In genomic region chr1:93532780-93533378, GRCh38 we compare ENCODE assay signal across 2 cellular contexts.
TF ChIP-seq lines count a peak whose summit lies in the region.

No MANE protein-coding gene starts in this region.

TF ChIP-seq in HEK293, 187 proteins besides CTCF, POLR2A, EP300 and RAD21 (continued from another document):
- TF ChIP-seq, protein P1, sequence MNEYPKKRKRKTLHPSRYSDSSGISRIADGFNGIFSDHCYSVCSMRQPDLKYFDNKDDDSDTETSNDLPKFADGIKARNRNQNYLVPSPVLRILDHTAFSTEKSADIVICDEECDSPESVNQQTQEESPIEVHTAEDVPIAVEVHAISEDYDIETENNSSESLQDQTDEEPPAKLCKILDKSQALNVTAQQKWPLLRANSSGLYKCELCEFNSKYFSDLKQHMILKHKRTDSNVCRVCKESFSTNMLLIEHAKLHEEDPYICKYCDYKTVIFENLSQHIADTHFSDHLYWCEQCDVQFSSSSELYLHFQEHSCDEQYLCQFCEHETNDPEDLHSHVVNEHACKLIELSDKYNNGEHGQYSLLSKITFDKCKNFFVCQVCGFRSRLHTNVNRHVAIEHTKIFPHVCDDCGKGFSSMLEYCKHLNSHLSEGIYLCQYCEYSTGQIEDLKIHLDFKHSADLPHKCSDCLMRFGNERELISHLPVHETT (tag by site-specific recombination; IDR thresholded peaks at IDR 0.05), result no peak
- TF ChIP-seq WT1 (tag by site-specific recombination; IDR thresholded peaks at IDR 0.05) (no peak), BCL6B (tag by site-specific recombination; IDR thresholded peaks at IDR 0.05) (no peak), ZNF558 (tag by site-specific recombination; IDR thresholded peaks at IDR 0.05) (peak; percentile 97)

TF ChIP-seq in K562, 482 proteins besides CTCF, POLR2A, EP300 and RAD21 (continued from another document):
- TF ChIP-seq ZHX1 (conservative IDR thresholded peaks at IDR 0.05; ENCODE audit: low read length), result no peak
- TF ChIP-seq CREM (IDR thresholded peaks at IDR 0.05; ENCODE audit: low read depth), result no peak
- no peak for TF ChIP-seq TFE3 (CRISPR knock-in tag; IDR thresholded peaks at IDR 0.05)
- no peak for TF ChIP-seq ETV1 (tag; conservative IDR thresholded peaks at IDR 0.05; ENCODE audit: low read depth)
- TF ChIP-seq, protein P2, sequence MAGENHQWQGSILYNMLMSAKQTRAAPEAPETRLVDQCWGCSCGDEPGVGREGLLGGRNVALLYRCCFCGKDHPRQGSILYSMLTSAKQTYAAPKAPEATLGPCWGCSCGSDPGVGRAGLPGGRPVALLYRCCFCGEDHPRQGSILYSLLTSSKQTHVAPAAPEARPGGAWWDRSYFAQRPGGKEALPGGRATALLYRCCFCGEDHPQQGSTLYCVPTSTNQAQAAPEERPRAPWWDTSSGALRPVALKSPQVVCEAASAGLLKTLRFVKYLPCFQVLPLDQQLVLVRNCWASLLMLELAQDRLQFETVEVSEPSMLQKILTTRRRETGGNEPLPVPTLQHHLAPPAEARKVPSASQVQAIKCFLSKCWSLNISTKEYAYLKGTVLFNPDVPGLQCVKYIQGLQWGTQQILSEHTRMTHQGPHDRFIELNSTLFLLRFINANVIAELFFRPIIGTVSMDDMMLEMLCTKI (IDR thresholded peaks at IDR 0.05; ENCODE audit: partially characterized antibody), result no peak
- TF ChIP-seq HDAC1 (IDR thresholded peaks at IDR 0.05), result no peak
- TF ChIP-seq, protein P3, sequence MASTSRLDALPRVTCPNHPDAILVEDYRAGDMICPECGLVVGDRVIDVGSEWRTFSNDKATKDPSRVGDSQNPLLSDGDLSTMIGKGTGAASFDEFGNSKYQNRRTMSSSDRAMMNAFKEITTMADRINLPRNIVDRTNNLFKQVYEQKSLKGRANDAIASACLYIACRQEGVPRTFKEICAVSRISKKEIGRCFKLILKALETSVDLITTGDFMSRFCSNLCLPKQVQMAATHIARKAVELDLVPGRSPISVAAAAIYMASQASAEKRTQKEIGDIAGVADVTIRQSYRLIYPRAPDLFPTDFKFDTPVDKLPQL (IDR thresholded peaks at IDR 0.05; ENCODE audit: extremely low read depth, insufficient read length), result no peak
- TF ChIP-seq ZNF584 (CRISPR knock-in tag; IDR thresholded peaks at IDR 0.05; ENCODE audit: low read depth), result no peak
- TF ChIP-seq MAFK (IDR thresholded peaks at IDR 0.05; ENCODE audit: low read length), result peak; percentile 21; the same call in 1 of the 2 replicates
- no peak for TF ChIP-seq ETS2 (tag; IDR thresholded peaks at IDR 0.05; ENCODE audit: borderline replicate concordance, poor library complexity, severe bottlenecking)
- no peak for TF ChIP-seq ZNF263 (CRISPR knock-in tag; IDR thresholded peaks at IDR 0.05; ENCODE audit: borderline replicate concordance)
- TF ChIP-seq C11orf30 (IDR thresholded peaks at IDR 0.05; ENCODE audit: low read depth), result peak; percentile 15; the same call in 1 of the 2 replicates
- TF ChIP-seq ZFPM2 (CRISPR knock-in tag; IDR thresholded peaks at IDR 0.05), result no peak
- TF ChIP-seq ZC3H8 (IDR thresholded peaks at IDR 0.05), result no peak
- TF ChIP-seq NFE2L1 (tag; IDR thresholded peaks at IDR 0.05; ENCODE audit: borderline replicate concordance, low read depth), result no peak
- no peak for TF ChIP-seq CBX8 (IDR thresholded peaks at IDR 0.05; ENCODE audit: borderline replicate concordance, extremely low read depth, low read depth, low read length, poor library complexity, severe bottlenecking)
- TF ChIP-seq, protein P4, sequence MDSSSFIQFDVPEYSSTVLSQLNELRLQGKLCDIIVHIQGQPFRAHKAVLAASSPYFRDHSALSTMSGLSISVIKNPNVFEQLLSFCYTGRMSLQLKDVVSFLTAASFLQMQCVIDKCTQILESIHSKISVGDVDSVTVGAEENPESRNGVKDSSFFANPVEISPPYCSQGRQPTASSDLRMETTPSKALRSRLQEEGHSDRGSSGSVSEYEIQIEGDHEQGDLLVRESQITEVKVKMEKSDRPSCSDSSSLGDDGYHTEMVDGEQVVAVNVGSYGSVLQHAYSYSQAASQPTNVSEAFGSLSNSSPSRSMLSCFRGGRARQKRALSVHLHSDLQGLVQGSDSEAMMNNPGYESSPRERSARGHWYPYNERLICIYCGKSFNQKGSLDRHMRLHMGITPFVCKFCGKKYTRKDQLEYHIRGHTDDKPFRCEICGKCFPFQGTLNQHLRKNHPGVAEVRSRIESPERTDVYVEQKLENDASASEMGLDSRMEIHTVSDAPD (CRISPR knock-in tag; IDR thresholded peaks at IDR 0.05), result no peak
- TF ChIP-seq PREB (CRISPR knock-in tag; IDR thresholded peaks at IDR 0.05), result no peak
- TF ChIP-seq, protein P5, sequence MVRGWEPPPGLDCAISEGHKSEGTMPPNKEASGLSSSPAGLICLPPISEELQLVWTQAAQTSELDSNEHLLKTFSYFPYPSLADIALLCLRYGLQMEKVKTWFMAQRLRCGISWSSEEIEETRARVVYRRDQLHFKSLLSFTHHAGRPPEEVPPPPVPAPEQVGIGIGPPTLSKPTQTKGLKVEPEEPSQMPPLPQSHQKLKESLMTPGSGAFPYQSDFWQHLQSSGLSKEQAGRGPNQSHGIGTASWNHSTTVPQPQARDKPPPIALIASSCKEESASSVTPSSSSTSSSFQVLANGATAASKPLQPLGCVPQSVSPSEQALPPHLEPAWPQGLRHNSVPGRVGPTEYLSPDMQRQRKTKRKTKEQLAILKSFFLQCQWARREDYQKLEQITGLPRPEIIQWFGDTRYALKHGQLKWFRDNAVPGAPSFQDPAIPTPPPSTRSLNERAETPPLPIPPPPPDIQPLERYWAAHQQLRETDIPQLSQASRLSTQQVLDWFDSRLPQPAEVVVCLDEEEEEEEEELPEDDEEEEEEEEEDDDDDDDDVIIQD (CRISPR knock-in tag; IDR thresholded peaks at IDR 0.05), result no peak
- TF ChIP-seq L3MBTL2 (IDR thresholded peaks at IDR 0.05), result no peak
- no peak for TF ChIP-seq KLF10 (CRISPR knock-in tag; IDR thresholded peaks at IDR 0.05)
- TF ChIP-seq ZNF282 (CRISPR knock-in tag; IDR thresholded peaks at IDR 0.05), result no peak
- no peak for TF ChIP-seq ZNF239 (CRISPR knock-in tag; IDR thresholded peaks at IDR 0.05)
- 0 out of 2 replicates have a peak, but pooled peaks have one; percentile 25 for TF ChIP-seq MAFG (tag; conservative IDR thresholded peaks at IDR 0.05)
- TF ChIP-seq, protein P6, sequence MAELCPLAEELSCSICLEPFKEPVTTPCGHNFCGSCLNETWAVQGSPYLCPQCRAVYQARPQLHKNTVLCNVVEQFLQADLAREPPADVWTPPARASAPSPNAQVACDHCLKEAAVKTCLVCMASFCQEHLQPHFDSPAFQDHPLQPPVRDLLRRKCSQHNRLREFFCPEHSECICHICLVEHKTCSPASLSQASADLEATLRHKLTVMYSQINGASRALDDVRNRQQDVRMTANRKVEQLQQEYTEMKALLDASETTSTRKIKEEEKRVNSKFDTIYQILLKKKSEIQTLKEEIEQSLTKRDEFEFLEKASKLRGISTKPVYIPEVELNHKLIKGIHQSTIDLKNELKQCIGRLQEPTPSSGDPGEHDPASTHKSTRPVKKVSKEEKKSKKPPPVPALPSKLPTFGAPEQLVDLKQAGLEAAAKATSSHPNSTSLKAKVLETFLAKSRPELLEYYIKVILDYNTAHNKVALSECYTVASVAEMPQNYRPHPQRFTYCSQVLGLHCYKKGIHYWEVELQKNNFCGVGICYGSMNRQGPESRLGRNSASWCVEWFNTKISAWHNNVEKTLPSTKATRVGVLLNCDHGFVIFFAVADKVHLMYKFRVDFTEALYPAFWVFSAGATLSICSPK (IDR thresholded peaks at IDR 0.05; ENCODE audit: borderline replicate concordance), result no peak
- TF ChIP-seq PHTF2 (CRISPR knock-in tag; IDR thresholded peaks at IDR 0.05), result no peak
- TF ChIP-seq MAFF (IDR thresholded peaks at IDR 0.05; ENCODE audit: low read length), result peak; percentile 18; the same call in 1 of the 2 replicates
